ENCODE assay signal across 1 cellular context in genomic region chr6:143843689-143844405, GRCh38.
TF ChIP-seq lines count a peak whose summit lies in the region.

No MANE protein-coding gene starts in this region.

TF ChIP-seq in HepG2, 621 proteins besides CTCF, POLR2A, EP300 and RAD21 (continued from another document and continues in another):
- TF ChIP-seq SOX13 (IDR thresholded peaks at IDR 0.05): no peak
- no peak for TF ChIP-seq SOX13 (CRISPR knock-in tag; conservative IDR thresholded peaks at IDR 0.05 in 1 of 2, IDR thresholded peaks at IDR 0.05 in 1 of 2)
- no peak for TF ChIP-seq RARA (CRISPR knock-in tag; IDR thresholded peaks at IDR 0.05)
- no peak for TF ChIP-seq ZNF282 (IDR thresholded peaks at IDR 0.05; ENCODE audit: partially characterized antibody)
- no peak for TF ChIP-seq YEATS2 (CRISPR knock-in tag; IDR thresholded peaks at IDR 0.05; ENCODE audit: borderline replicate concordance)
- TF ChIP-seq ZEB1 (IDR thresholded peaks at IDR 0.05; ENCODE audit: insufficient replicate concordance, low read depth): no peak
- TF ChIP-seq ZSCAN22 (CRISPR knock-in tag; IDR thresholded peaks at IDR 0.05): no peak
- peak; percentile 51; the same call in 1 of the 2 replicates for TF ChIP-seq NFIC (IDR thresholded peaks at IDR 0.05; ENCODE audit: low read length)
- TF ChIP-seq ZNF704 (CRISPR knock-in tag; IDR thresholded peaks at IDR 0.05; ENCODE audit: borderline replicate concordance): no peak
- TF ChIP-seq ISX (CRISPR knock-in tag; conservative IDR thresholded peaks at IDR 0.05): 0 out of 2 replicates have a peak, but pooled peaks have one; percentile 16
- no peak for TF ChIP-seq SP5 (CRISPR knock-in tag; IDR thresholded peaks at IDR 0.05; ENCODE audit: borderline replicate concordance, low read depth)
- no peak for TF ChIP-seq FOSL2 (CRISPR knock-in tag; IDR thresholded peaks at IDR 0.05)
- TF ChIP-seq BRCA1 (CRISPR knock-in tag; IDR thresholded peaks at IDR 0.05): no peak
- TF ChIP-seq KMT2A (CRISPR knock-in tag; IDR thresholded peaks at IDR 0.05): no peak
- TF ChIP-seq, protein P1, sequence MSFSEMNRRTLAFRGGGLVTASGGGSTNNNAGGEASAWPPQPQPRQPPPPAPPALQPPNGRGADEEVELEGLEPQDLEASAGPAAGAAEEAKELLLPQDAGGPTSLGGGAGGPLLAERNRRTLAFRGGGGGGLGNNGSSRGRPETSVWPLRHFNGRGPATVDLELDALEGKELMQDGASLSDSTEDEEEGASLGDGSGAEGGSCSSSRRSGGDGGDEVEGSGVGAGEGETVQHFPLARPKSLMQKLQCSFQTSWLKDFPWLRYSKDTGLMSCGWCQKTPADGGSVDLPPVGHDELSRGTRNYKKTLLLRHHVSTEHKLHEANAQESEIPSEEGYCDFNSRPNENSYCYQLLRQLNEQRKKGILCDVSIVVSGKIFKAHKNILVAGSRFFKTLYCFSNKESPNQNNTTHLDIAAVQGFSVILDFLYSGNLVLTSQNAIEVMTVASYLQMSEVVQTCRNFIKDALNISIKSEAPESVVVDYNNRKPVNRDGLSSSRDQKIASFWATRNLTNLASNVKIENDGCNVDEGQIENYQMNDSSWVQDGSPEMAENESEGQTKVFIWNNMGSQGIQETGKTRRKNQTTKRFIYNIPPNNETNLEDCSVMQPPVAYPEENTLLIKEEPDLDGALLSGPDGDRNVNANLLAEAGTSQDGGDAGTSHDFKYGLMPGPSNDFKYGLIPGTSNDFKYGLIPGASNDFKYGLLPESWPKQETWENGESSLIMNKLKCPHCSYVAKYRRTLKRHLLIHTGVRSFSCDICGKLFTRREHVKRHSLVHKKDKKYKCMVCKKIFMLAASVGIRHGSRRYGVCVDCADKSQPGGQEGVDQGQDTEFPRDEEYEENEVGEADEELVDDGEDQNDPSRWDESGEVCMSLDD (CRISPR knock-in tag; IDR thresholded peaks at IDR 0.05; ENCODE audit: borderline replicate concordance): no peak
- no peak for TF ChIP-seq PAX8 (CRISPR knock-in tag; IDR thresholded peaks at IDR 0.05; ENCODE audit: borderline replicate concordance)
- no peak; the same call in 1 of the 2 replicates for TF ChIP-seq PHF21A (CRISPR knock-in tag; IDR thresholded peaks at IDR 0.05)
- TF ChIP-seq HOXA7 (CRISPR knock-in tag; IDR thresholded peaks at IDR 0.05): no peak
- no peak for TF ChIP-seq DMAP1 (CRISPR knock-in tag; IDR thresholded peaks at IDR 0.05)
- TF ChIP-seq AHR (CRISPR knock-in tag; IDR thresholded peaks at IDR 0.05): no peak
- no peak for TF ChIP-seq ZNF546 (CRISPR knock-in tag; conservative IDR thresholded peaks at IDR 0.05)
- TF ChIP-seq KLF13 (CRISPR knock-in tag; IDR thresholded peaks at IDR 0.05): 0 out of 2 replicates have a peak, but pooled peaks have one; percentile 8
- TF ChIP-seq, protein P2, sequence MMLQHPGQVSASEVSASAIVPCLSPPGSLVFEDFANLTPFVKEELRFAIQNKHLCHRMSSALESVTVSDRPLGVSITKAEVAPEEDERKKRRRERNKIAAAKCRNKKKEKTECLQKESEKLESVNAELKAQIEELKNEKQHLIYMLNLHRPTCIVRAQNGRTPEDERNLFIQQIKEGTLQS (CRISPR knock-in tag; IDR thresholded peaks at IDR 0.05): no peak
- no peak for TF ChIP-seq TEAD3 (CRISPR knock-in tag; optimal IDR thresholded peaks at IDR 0.05; ENCODE audit: borderline replicate concordance)
- TF ChIP-seq TCF7 (IDR thresholded peaks at IDR 0.05; ENCODE audit: low read depth): no peak
- TF ChIP-seq ZNF879 (CRISPR knock-in tag; IDR thresholded peaks at IDR 0.05): no peak; the same call in 1 of the 2 replicates
- TF ChIP-seq KLF11 (CRISPR knock-in tag; IDR thresholded peaks at IDR 0.05): no peak
- TF ChIP-seq ZNF136 (CRISPR knock-in tag; IDR thresholded peaks at IDR 0.05; ENCODE audit: low read depth): no peak
- no peak for TF ChIP-seq TOE1 (CRISPR knock-in tag; IDR thresholded peaks at IDR 0.05)
- TF ChIP-seq ZNF451 (CRISPR knock-in tag; IDR thresholded peaks at IDR 0.05): no peak
- TF ChIP-seq, protein P3, sequence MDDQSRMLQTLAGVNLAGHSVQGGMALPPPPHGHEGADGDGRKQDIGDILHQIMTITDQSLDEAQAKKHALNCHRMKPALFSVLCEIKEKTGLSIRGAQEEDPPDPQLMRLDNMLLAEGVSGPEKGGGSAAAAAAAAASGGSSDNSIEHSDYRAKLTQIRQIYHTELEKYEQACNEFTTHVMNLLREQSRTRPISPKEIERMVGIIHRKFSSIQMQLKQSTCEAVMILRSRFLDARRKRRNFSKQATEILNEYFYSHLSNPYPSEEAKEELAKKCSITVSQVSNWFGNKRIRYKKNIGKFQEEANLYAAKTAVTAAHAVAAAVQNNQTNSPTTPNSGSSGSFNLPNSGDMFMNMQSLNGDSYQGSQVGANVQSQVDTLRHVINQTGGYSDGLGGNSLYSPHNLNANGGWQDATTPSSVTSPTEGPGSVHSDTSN (CRISPR knock-in tag; IDR thresholded peaks at IDR 0.05; ENCODE audit: borderline replicate concordance): no peak
- no peak for TF ChIP-seq ZNF326 (CRISPR knock-in tag; IDR thresholded peaks at IDR 0.05; ENCODE audit: borderline replicate concordance)
- TF ChIP-seq MTA3 (CRISPR knock-in tag; IDR thresholded peaks at IDR 0.05): no peak
- no peak; the same call in 1 of the 2 replicates for TF ChIP-seq ZMAT3 (CRISPR knock-in tag; conservative IDR thresholded peaks at IDR 0.05)
- no peak for TF ChIP-seq NCOR1 (IDR thresholded peaks at IDR 0.05; ENCODE audit: borderline replicate concordance, low read length)
- no peak for TF ChIP-seq SRSF1 (optimal IDR thresholded peaks at IDR 0.05; ENCODE audit: low read depth, low read length)
- TF ChIP-seq HNRNPH1 (optimal IDR thresholded peaks at IDR 0.05; ENCODE audit: low read depth, low read length): no peak
- TF ChIP-seq ZNF430 (CRISPR knock-in tag; IDR thresholded peaks at IDR 0.05): peak; percentile 73; the same call in 1 of the 2 replicates
- no peak; the same call in 1 of the 2 replicates for TF ChIP-seq ZNF746 (CRISPR knock-in tag; IDR thresholded peaks at IDR 0.05)
- TF ChIP-seq RAD51 (IDR thresholded peaks at IDR 0.05; ENCODE audit: borderline replicate concordance): no peak
- TF ChIP-seq ZNF737 (CRISPR knock-in tag; IDR thresholded peaks at IDR 0.05; ENCODE audit: borderline replicate concordance): no peak
- TF ChIP-seq ZNF883 (CRISPR knock-in tag; IDR thresholded peaks at IDR 0.05; ENCODE audit: not compliant biosample characterization): no peak
- TF ChIP-seq ZNF510 (CRISPR knock-in tag; IDR thresholded peaks at IDR 0.05; ENCODE audit: low read depth): no peak
- TF ChIP-seq SMYD3 (CRISPR knock-in tag; IDR thresholded peaks at IDR 0.05): 0 out of 2 replicates have a peak, but pooled peaks have one; percentile 57
- no peak for TF ChIP-seq ZNF253 (CRISPR knock-in tag; IDR thresholded peaks at IDR 0.05; ENCODE audit: borderline replicate concordance)
- no peak for TF ChIP-seq CSRNP1 (CRISPR knock-in tag; IDR thresholded peaks at IDR 0.05)
- TF ChIP-seq, protein P4, sequence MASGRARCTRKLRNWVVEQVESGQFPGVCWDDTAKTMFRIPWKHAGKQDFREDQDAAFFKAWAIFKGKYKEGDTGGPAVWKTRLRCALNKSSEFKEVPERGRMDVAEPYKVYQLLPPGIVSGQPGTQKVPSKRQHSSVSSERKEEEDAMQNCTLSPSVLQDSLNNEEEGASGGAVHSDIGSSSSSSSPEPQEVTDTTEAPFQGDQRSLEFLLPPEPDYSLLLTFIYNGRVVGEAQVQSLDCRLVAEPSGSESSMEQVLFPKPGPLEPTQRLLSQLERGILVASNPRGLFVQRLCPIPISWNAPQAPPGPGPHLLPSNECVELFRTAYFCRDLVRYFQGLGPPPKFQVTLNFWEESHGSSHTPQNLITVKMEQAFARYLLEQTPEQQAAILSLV (CRISPR knock-in tag; IDR thresholded peaks at IDR 0.05; ENCODE audit: borderline replicate concordance): no peak
- TF ChIP-seq ZBTB1 (CRISPR knock-in tag; IDR thresholded peaks at IDR 0.05; ENCODE audit: borderline replicate concordance): no peak
- TF ChIP-seq ZNF17 (CRISPR knock-in tag; IDR thresholded peaks at IDR 0.05): peak; percentile 87
- no peak for TF ChIP-seq SMC3 (IDR thresholded peaks at IDR 0.05; ENCODE audit: low read length)
- no peak for TF ChIP-seq NAIF1 (CRISPR knock-in tag; IDR thresholded peaks at IDR 0.05; ENCODE audit: borderline replicate concordance)
- TF ChIP-seq TAF15 (IDR thresholded peaks at IDR 0.05; ENCODE audit: low read depth, low read length, poor library complexity, severe bottlenecking): no peak
- no peak for TF ChIP-seq ZNF264 (CRISPR knock-in tag; IDR thresholded peaks at IDR 0.05)
- TF ChIP-seq HNRNPK (IDR thresholded peaks at IDR 0.05; ENCODE audit: low read depth, low read length, poor library complexity, severe bottlenecking): no peak
- TF ChIP-seq ETV6 (CRISPR knock-in tag; conservative IDR thresholded peaks at IDR 0.05): no peak
- no peak for TF ChIP-seq ZNF563 (CRISPR knock-in tag; IDR thresholded peaks at IDR 0.05)
- TF ChIP-seq, protein P5, sequence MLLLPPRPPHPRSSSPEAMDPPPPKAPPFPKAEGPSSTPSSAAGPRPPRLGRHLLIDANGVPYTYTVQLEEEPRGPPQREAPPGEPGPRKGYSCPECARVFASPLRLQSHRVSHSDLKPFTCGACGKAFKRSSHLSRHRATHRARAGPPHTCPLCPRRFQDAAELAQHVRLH (CRISPR knock-in tag; IDR thresholded peaks at IDR 0.05; ENCODE audit: borderline replicate concordance, low read depth): no peak
- TF ChIP-seq IKZF1 (IDR thresholded peaks at IDR 0.05): no peak
- TF ChIP-seq, protein P6, sequence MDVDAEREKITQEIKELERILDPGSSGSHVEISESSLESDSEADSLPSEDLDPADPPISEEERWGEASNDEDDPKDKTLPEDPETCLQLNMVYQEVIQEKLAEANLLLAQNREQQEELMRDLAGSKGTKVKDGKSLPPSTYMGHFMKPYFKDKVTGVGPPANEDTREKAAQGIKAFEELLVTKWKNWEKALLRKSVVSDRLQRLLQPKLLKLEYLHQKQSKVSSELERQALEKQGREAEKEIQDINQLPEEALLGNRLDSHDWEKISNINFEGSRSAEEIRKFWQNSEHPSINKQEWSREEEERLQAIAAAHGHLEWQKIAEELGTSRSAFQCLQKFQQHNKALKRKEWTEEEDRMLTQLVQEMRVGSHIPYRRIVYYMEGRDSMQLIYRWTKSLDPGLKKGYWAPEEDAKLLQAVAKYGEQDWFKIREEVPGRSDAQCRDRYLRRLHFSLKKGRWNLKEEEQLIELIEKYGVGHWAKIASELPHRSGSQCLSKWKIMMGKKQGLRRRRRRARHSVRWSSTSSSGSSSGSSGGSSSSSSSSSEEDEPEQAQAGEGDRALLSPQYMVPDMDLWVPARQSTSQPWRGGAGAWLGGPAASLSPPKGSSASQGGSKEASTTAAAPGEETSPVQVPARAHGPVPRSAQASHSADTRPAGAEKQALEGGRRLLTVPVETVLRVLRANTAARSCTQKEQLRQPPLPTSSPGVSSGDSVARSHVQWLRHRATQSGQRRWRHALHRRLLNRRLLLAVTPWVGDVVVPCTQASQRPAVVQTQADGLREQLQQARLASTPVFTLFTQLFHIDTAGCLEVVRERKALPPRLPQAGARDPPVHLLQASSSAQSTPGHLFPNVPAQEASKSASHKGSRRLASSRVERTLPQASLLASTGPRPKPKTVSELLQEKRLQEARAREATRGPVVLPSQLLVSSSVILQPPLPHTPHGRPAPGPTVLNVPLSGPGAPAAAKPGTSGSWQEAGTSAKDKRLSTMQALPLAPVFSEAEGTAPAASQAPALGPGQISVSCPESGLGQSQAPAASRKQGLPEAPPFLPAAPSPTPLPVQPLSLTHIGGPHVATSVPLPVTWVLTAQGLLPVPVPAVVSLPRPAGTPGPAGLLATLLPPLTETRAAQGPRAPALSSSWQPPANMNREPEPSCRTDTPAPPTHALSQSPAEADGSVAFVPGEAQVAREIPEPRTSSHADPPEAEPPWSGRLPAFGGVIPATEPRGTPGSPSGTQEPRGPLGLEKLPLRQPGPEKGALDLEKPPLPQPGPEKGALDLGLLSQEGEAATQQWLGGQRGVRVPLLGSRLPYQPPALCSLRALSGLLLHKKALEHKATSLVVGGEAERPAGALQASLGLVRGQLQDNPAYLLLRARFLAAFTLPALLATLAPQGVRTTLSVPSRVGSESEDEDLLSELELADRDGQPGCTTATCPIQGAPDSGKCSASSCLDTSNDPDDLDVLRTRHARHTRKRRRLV (CRISPR knock-in tag; IDR thresholded peaks at IDR 0.05): no peak
- TF ChIP-seq ZNF235 (CRISPR knock-in tag; IDR thresholded peaks at IDR 0.05; ENCODE audit: borderline replicate concordance): no peak
- no peak for TF ChIP-seq ZBTB25 (CRISPR knock-in tag; IDR thresholded peaks at IDR 0.05)
- no peak for TF ChIP-seq FOXO1 (CRISPR knock-in tag; IDR thresholded peaks at IDR 0.05)
- no peak for TF ChIP-seq FOXJ3 (CRISPR knock-in tag; IDR thresholded peaks at IDR 0.05; ENCODE audit: borderline replicate concordance)
- no peak for TF ChIP-seq ZNF441 (CRISPR knock-in tag; IDR thresholded peaks at IDR 0.05; ENCODE audit: borderline replicate concordance)
- no peak for TF ChIP-seq HNRNPLL (IDR thresholded peaks at IDR 0.05; ENCODE audit: low read depth, low read length, poor library complexity, severe bottlenecking)
- no peak for TF ChIP-seq RFX3 (CRISPR knock-in tag; IDR thresholded peaks at IDR 0.05)
- TF ChIP-seq ZNF766 (CRISPR knock-in tag; IDR thresholded peaks at IDR 0.05; ENCODE audit: borderline replicate concordance): no peak; the same call in 1 of the 2 replicates
